In genomic region chr4:103075894-103076776, GRCh38 we compare ENCODE assay signal across 1 cellular context.
TF ChIP-seq lines count a peak whose summit lies in the region.

Gene SLC9B2, minus strand, starts transcription at chr4:103076761. Its CDS starts 9,211 bp downstream, at chr4:103067550.

TF ChIP-seq in HEK293, 187 proteins besides CTCF, POLR2A, EP300 and RAD21 (continued from another document):
- TF ChIP-seq ZNF280D (tag by site-specific recombination; IDR thresholded peaks at IDR 0.05) (no peak), ZNF76 (tag by site-specific recombination; IDR thresholded peaks at IDR 0.05; ENCODE audit: borderline replicate concordance, low read depth) (peak; percentile 34; the same call in 1 of the 2 replicates), KLF17 (tag by site-specific recombination; IDR thresholded peaks at IDR 0.05) (peak; percentile 51; the same call in 1 of the 2 replicates), ZNF423 (tag by site-specific recombination; IDR thresholded peaks at IDR 0.05) (no peak), ATF2 (tag by site-specific recombination; IDR thresholded peaks at IDR 0.05; ENCODE audit: low read depth) (no peak), ZNF785 (tag by site-specific recombination; IDR thresholded peaks at IDR 0.05) (no peak), KLF10 (tag by site-specific recombination; IDR thresholded peaks at IDR 0.05) (no peak), SP2 (tag by site-specific recombination; IDR thresholded peaks at IDR 0.05) (peak; percentile 14; the same call in 1 of the 2 replicates), ZNF488 (tag by site-specific recombination; IDR thresholded peaks at IDR 0.05) (no peak), AEBP2 (tag by site-specific recombination; IDR thresholded peaks at IDR 0.05; ENCODE audit: borderline replicate concordance) (no peak), ZFP69B (tag by site-specific recombination; IDR thresholded peaks at IDR 0.05) (0 out of 2 replicates have a peak, but pooled peaks have one; percentile 31), ZNF600 (tag by site-specific recombination; IDR thresholded peaks at IDR 0.05) (peak; percentile 40; the same call in 1 of the 2 replicates), ZNF140 (tag by site-specific recombination; IDR thresholded peaks at IDR 0.05) (no peak), ZNF580 (tag by site-specific recombination; IDR thresholded peaks at IDR 0.05) (no peak), ZBTB8A (tag by site-specific recombination; IDR thresholded peaks at IDR 0.05) (peak; percentile 83), ZNF10 (tag by site-specific recombination; IDR thresholded peaks at IDR 0.05) (no peak), ZNF391 (tag by site-specific recombination; IDR thresholded peaks at IDR 0.05; ENCODE audit: borderline replicate concordance, low read depth) (no peak), ZNF791 (tag by site-specific recombination; IDR thresholded peaks at IDR 0.05) (no peak), MYNN (tag by site-specific recombination; IDR thresholded peaks at IDR 0.05; ENCODE audit: borderline replicate concordance) (no peak)
